ENCODE assay signal across 10 cellular contexts in genomic region chr15:69604050-69604378, GRCh38.
A peak's percentile ranks its signal among the peaks of the same experiment; 100 is the strongest.
DNase-seq lines count a peak whose midpoint lies in the region; ATAC-seq and TF ChIP-seq lines count a peak whose summit lies in the region.
"Had no signal": no experiment of that assay in that cellular context is flagged by ENCODE, and none has a peak within 500 bp of the region (broad histone marks: within the 10 kb centered on the region; RNA-seq: fewer than 3 reads in every experiment).

No MANE protein-coding gene starts in this region.

- H3K27ac Mint-ChIP-seq in T-helper 17 cell, result no peak overlapping the region

- peaks cover 3% of the 10 kb centered on the region for H3K36me3 Mint-ChIP-seq in T-helper 17 cell (ENCODE audit: low read depth)

- DNase-seq in H7 (peak; percentile 55), NCI-H69 (lab: John Stamatoyannopoulos, UW) (peak; percentile 96), iPS DF 19.7 (ENCODE audit: low read depth, low spot score) (peak; percentile 57), spleen (no peak), foreskin melanocyte (no peak), MG63 (no peak), T-helper 17 cell (no peak)
- DNase-seq: activated gamma-delta T cell, psoas muscle had no signal

- H3K9me3 ChIP-seq in spleen (no peaks in the 10 kb centered on the region), MG63 (no peaks in the 10 kb centered on the region), T-helper 17 cell (ENCODE audit: control insufficient read depth, low read length, poor library complexity, severe bottlenecking) (no peaks in the 10 kb centered on the region)
- H3K9me3 ChIP-seq: psoas muscle had no signal

- H3K4me3 ChIP-seq in H7 (ENCODE audit: insufficient read depth, low read depth, low read length) (no peak overlapping the region), spleen (no peak overlapping the region), MG63 (no peak overlapping the region)
- H3K4me3 ChIP-seq: psoas muscle had no signal

- H3K4me3 Mint-ChIP-seq in T-helper 17 cell, result no peak overlapping the region

- intact Hi-C loops in spleen (cut with DNase I; ENCODE audit: low total_unique reads), result no loop called here

- peak overlapping the region; percentile 86 for H3K27ac ChIP-seq in C4-2B
- no peak overlapping the region for H3K27ac ChIP-seq in spleen
- H3K27ac ChIP-seq: psoas muscle had no signal

- H3K27me3 Mint-ChIP-seq in T-helper 17 cell, result peaks cover 12% of the 10 kb centered on the region

- H3K4me1 Mint-ChIP-seq in T-helper 17 cell, result peaks cover 16% of the 10 kb centered on the region

- H3K27me3 ChIP-seq in H7 (ENCODE audit: control insufficient read depth, insufficient read depth, low read length), result peaks cover 2% of the 10 kb centered on the region; the same call in 1 of the 2 replicates
- H3K27me3 ChIP-seq in spleen (replicated peaks in 1 of 7), result peaks cover 0 to 34% (median 0%) of the 10 kb centered on the region in 7 donors
- no peaks in the 10 kb centered on the region for H3K27me3 ChIP-seq in MG63

- peaks cover 0 to 16% (median 0%) of the 10 kb centered on the region in 6 donors for H3K4me1 ChIP-seq in spleen

- 28 to 51% (median 38%) methylated on average over 4 of the region's 4 CpGs for WGBS in spleen, 5 donors

- TF ChIP-seq CTCF in C4-2B (conservative IDR thresholded peaks at IDR 0.05) (peak; percentile 75), spleen (IDR thresholded peaks at IDR 0.05 in 8 of 11, conservative IDR thresholded peaks at IDR 0.05 in 3 of 11) (no peak)

- ATAC-seq in T-helper 17 cell, result no peak
- ATAC-seq: psoas muscle had no signal

- no peak for TF ChIP-seq POLR2A in spleen (IDR thresholded peaks at IDR 0.05)

- H3K36me3 ChIP-seq in H7 (replicated peaks; ENCODE audit: control insufficient read depth, insufficient read depth, low read length), result no peaks in the 10 kb centered on the region
- no peaks in the 10 kb centered on the region for H3K36me3 ChIP-seq in spleen
- no peaks in the 10 kb centered on the region for H3K36me3 ChIP-seq in MG63

Comparison
In these comparisons a context has a peak if more than half of its experiments do, and no peak if none do; other contexts are left out.
1. DNase-seq: peak in H7 (single experiment), NCI-H69 (single experiment) and iPS DF 19.7 (single experiment); none in spleen (single experiment), foreskin melanocyte (single experiment), MG63 (single experiment) and T-helper 17 cell (0 of 3).